In the genomic region with DNA sequence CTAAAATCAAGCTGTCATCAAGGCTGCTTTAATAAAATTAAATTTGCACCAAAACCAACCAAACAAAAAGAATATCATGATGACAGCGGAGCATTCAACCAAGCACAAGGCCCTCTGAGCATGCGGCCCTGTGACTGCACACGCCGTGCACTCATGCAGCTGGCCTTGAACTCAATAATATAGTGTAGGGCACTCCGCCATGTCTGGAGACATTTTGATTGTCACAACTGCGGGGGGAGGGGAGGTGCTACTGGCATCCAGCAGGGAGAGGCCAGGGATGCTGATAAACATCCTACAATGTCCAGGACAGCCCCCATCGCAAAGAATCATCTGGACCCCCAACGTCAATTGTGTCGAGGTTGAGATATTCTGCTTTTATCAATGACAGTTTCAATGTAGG, we compare ENCODE assay signal across 24 cellular contexts. TPM values are rescaled to one million over a fixed set of nuclear protein-coding genes. Genes with fewer than 3 reads are reported as not detected.
DNase-seq lines count a peak whose midpoint lies in the region; ATAC-seq and TF ChIP-seq lines count a peak whose summit lies in the region.
"Had no signal": no experiment of that assay in that cellular context is flagged by ENCODE, and none has a peak within 500 bp of the region (broad histone marks: within the 10 kb centered on the region; RNA-seq: fewer than 3 reads in every experiment).

No MANE protein-coding gene starts in this region.

- no peak for ATAC-seq in gastrocnemius medialis
- ATAC-seq: CD8-positive, alpha-beta T cell had no signal

- H3K4me3 Mint-ChIP-seq in neural progenitor cell, result peak overlapping the region; percentile 33
- H3K4me3 Mint-ChIP-seq: B cell; CD8-positive, alpha-beta T cell had no signal

- no peaks in the 10 kb centered on the region for H4K20me1 ChIP-seq in neural progenitor cell (ENCODE audit: low read depth)

- H3K27me3 Mint-ChIP-seq in neural progenitor cell (ENCODE audit: insufficient read depth, low read depth), result peaks cover 15% of the 10 kb centered on the region

- no peaks in the 10 kb centered on the region for H3K36me3 Mint-ChIP-seq in neural progenitor cell
- H3K36me3 Mint-ChIP-seq: CD8-positive, alpha-beta T cell had no signal

- peaks cover 29% of the 10 kb centered on the region for H3K4me1 ChIP-seq in neural progenitor cell
- no peaks in the 10 kb centered on the region for H3K4me1 ChIP-seq in gastrocnemius medialis
- H3K4me1 ChIP-seq: Caco-2, Peyer's patch had no signal

- intact Hi-C loops in gastrocnemius medialis (cut with DNase I; ENCODE audit: low total_unique reads), result no loop called here

- peak; percentile 28 for DNase-seq in NCI-H82 (lab: John Stamatoyannopoulos, UW)
- DNase-seq in NCI-H82 treated with DMSO at 0.1 percent for 48 hours (lab: John Stamatoyannopoulos, UW; ENCODE audit: unreplicated experiment), result no peak
- peak; percentile 44 for DNase-seq in ecto neural progenitor cell (ENCODE audit: low spot score)
- peak; percentile 24 for DNase-seq in neural progenitor cell (ENCODE audit: low spot score)
- peak; percentile 69 for DNase-seq in retina
- no peak for DNase-seq in gastrocnemius medialis
- DNase-seq in GM10266 (ENCODE audit: extremely low spot score), result no peak
- no peak for DNase-seq in NCI-H1105 (lab: John Stamatoyannopoulos, UW)
- DNase-seq: Caco-2, HCEC 1CT, Karpas-422, NCI-H1092, NCI-H1436 treated with DMSO at 0.1 percent for 48 hours, NCI-H1930, NCI-H774, Peyer's patch, SHP77 treated with DMSO at 0.1 percent for 48 hours, SK-N-SH had no signal

- H3K27me3 ChIP-seq in neural progenitor cell (peaks cover 3% of the 10 kb centered on the region), gastrocnemius medialis (no peaks in the 10 kb centered on the region)
- H3K27me3 ChIP-seq: Peyer's patch had no signal

- no peak overlapping the region for H3K9ac ChIP-seq in neural progenitor cell
- H3K9ac ChIP-seq: SK-N-SH had no signal

- no peak for TF ChIP-seq POLR2A in gastrocnemius medialis (IDR thresholded peaks at IDR 0.05)

- H3K9me3 ChIP-seq in neural progenitor cell (ENCODE audit: low read depth), result no peaks in the 10 kb centered on the region
- H3K9me3 ChIP-seq in gastrocnemius medialis, result no peaks in the 10 kb centered on the region
- H3K9me3 ChIP-seq: Caco-2, Peyer's patch, SK-N-SH had no signal

- no peak for TF ChIP-seq CTCF in neural progenitor cell (IDR thresholded peaks at IDR 0.05)
- no peak for TF ChIP-seq CTCF in gastrocnemius medialis (IDR thresholded peaks at IDR 0.05 in 4 of 5, conservative IDR thresholded peaks at IDR 0.05 in 1 of 5)
- no peak for TF ChIP-seq CTCF in GM10266 (IDR thresholded peaks at IDR 0.05; ENCODE audit: control insufficient read depth, insufficient read depth, low read depth, missing control alignments)

- peaks cover 25% of the 10 kb centered on the region for H3F3A ChIP-seq in neural progenitor cell (ENCODE audit: low read depth)

- peak overlapping the region; percentile 73 for H3K4me2 ChIP-seq in neural progenitor cell
- H3K4me2 ChIP-seq: SK-N-SH had no signal

- peak overlapping the region; percentile 39 for H3K27ac ChIP-seq in neural progenitor cell
- no peak overlapping the region for H3K27ac ChIP-seq in gastrocnemius medialis
- H3K27ac ChIP-seq: 22Rv1, C4-2B, HL-60, Peyer's patch had no signal

- no peaks in the 10 kb centered on the region for H3K79me2 ChIP-seq in neural progenitor cell (ENCODE audit: low read depth)

- in situ Hi-C loops in gastrocnemius medialis (cut with MboI; ENCODE audit: low sequenced_read_pairs in 4 of 4), result no loop called here

- H3K4me3 ChIP-seq in neural progenitor cell (peak overlapping the region; percentile 29), gastrocnemius medialis (no peak overlapping the region)
- H3K4me3 ChIP-seq: Peyer's patch had no signal

- H3K36me3 ChIP-seq in neural progenitor cell, result no peaks in the 10 kb centered on the region
- H3K36me3 ChIP-seq in gastrocnemius medialis, result no peaks in the 10 kb centered on the region
- H3K36me3 ChIP-seq: Peyer's patch had no signal

- no peak overlapping the region for H2AFZ ChIP-seq in neural progenitor cell (replicated peaks)

- peak overlapping the region; percentile 40 for H3K27ac Mint-ChIP-seq in neural progenitor cell
- H3K27ac Mint-ChIP-seq: B cell; CD8-positive, alpha-beta T cell had no signal

- H3K4me1 Mint-ChIP-seq in neural progenitor cell, result peaks cover 28% of the 10 kb centered on the region
- H3K4me1 Mint-ChIP-seq: B cell had no signal

- H3K9me3 Mint-ChIP-seq in neural progenitor cell, result no peaks in the 10 kb centered on the region
- H3K9me3 Mint-ChIP-seq: CD8-positive, alpha-beta T cell had no signal

RNA-seq across cellular contexts. Expression of a gene that starts 9.7 kb away (rescaled TPM):
- total RNA-seq in neural progenitor cell (ENCODE audit: low replicate concordance) (5.6 and 7.5 TPM in 2 replicates), gastrocnemius medialis (1 to 10 TPM; 3.1 to 5.7 (median 4.7) TPM)

RNA-seq across cellular contexts. Expression of a gene that starts 10.0 kb away (rescaled TPM):
- total RNA-seq in neural progenitor cell (ENCODE audit: low replicate concordance) (76.7 and 173 TPM in 2 replicates), gastrocnemius medialis (100 to 1,000 TPM in 1 of 4 donors, 10 to 100 TPM in 3; 55.5 to 120 (median 73.7) TPM)

RNA-seq across cellular contexts. Expression of a gene that starts 37.1 kb away (rescaled TPM):
- total RNA-seq in neural progenitor cell (ENCODE audit: low replicate concordance) (56.1 and 75.4 TPM in 2 replicates), gastrocnemius medialis (10 to 100 TPM; 24.0 to 35.4 (median 31.5) TPM)

RNA-seq across cellular contexts. Expression of a gene that starts 54.6 kb away (rescaled TPM):
- total RNA-seq in neural progenitor cell (ENCODE audit: low replicate concordance) (2.2 and 11.4 TPM in 2 replicates), gastrocnemius medialis (not detected)
- total RNA-seq: CD8-positive, alpha-beta T cell; OCI-LY7 had no signal

Comparison
In these comparisons a context has a peak if more than half of its experiments do, and no peak if none do; other contexts are left out.
1. DNase-seq: peak in NCI-H82 (single experiment), ecto neural progenitor cell (single experiment), neural progenitor cell (single experiment) and retina (single experiment); none in NCI-H82 treated with DMSO at 0.1 percent for 48 hours (single experiment), gastrocnemius medialis (0 of 2), GM10266 (single experiment) and NCI-H1105 (single experiment).